ENCODE assay signal across 9 cellular contexts in genomic region chrX:7120578-7121219, GRCh38. TPM values are rescaled to one million over a fixed set of nuclear protein-coding genes. Genes with fewer than 3 reads are reported as not detected.
DNase-seq lines count a peak whose midpoint lies in the region; ATAC-seq and TF ChIP-seq lines count a peak whose summit lies in the region.
"Had no signal": no experiment of that assay in that cellular context is flagged by ENCODE, and none has a peak within 500 bp of the region (broad histone marks: within the 10 kb centered on the region; RNA-seq: fewer than 3 reads in every experiment).

No MANE protein-coding gene starts in this region.

- H3K9me3 ChIP-seq in esophagus squamous epithelium, result no peaks in the 10 kb centered on the region
- H3K9me3 ChIP-seq: upper lobe of left lung had no signal

- H3K36me3 ChIP-seq in esophagus squamous epithelium, result no peaks in the 10 kb centered on the region
- H3K36me3 ChIP-seq: upper lobe of left lung had no signal

- TF ChIP-seq CTCF in esophagus squamous epithelium (IDR thresholded peaks at IDR 0.05), result no peak

- ATAC-seq in GM21381 (IDR thresholded peaks at IDR 0.05; ENCODE audit: unreplicated experiment) (no peak), HG02981 (IDR thresholded peaks at IDR 0.05; ENCODE audit: unreplicated experiment) (no peak), GM18858 (IDR thresholded peaks at IDR 0.05; ENCODE audit: unreplicated experiment) (no peak)

- H3K4me1 ChIP-seq in esophagus squamous epithelium, result peaks cover 12 to 24% (median 20%) of the 10 kb centered on the region in 3 donors

- WGBS in esophagus squamous epithelium, 2 donors, result 29 to 37% methylated on average over 1 to 2 of the region's 2 CpGs

- intact Hi-C loops in esophagus squamous epithelium (cut with DNase I), result no loop called here

- DNase-seq in NCI-H1092 treated with DMSO at 0.1 percent for 48 hours (lab: John Stamatoyannopoulos, UW) (peak; percentile 42), NCI-H1092 (lab: John Stamatoyannopoulos, UW) (no peak), NCI-H69 (lab: John Stamatoyannopoulos, UW) (peak; percentile 87), esophagus squamous epithelium (lab: John Stamatoyannopoulos, UW) (no peak), smooth muscle cell of the brain vasculature (ENCODE audit: low read depth, low spot score) (peak; percentile 52)
- DNase-seq: upper lobe of left lung had no signal

- TF ChIP-seq POLR2A in esophagus squamous epithelium (IDR thresholded peaks at IDR 0.05), result no peak

- no peak overlapping the region for H3K4me3 ChIP-seq in esophagus squamous epithelium
- H3K4me3 ChIP-seq: upper lobe of left lung had no signal

- no peaks in the 10 kb centered on the region for H3K27me3 ChIP-seq in esophagus squamous epithelium
- H3K27me3 ChIP-seq: upper lobe of left lung had no signal

- H3K27ac ChIP-seq in esophagus squamous epithelium, result peak overlapping the region in 3 of 4 donors; percentile 5 to 60 (median 51)

RNA-seq across cellular contexts. Expression of gene STS, which starts 26.8 kb away (rescaled TPM):
- 1 to 10 TPM; 1.5 to 4.8 (median 2.3) TPM for total RNA-seq in esophagus squamous epithelium

RNA-seq across cellular contexts. Expression of gene PUDP, which starts 27.3 kb away (rescaled TPM):
- 10 to 100 TPM; 10.4 to 16.6 (median 11.5) TPM for total RNA-seq in esophagus squamous epithelium

Comparison
In these comparisons a context has a peak if more than half of its experiments do, and no peak if none do; other contexts are left out.
1. DNase-seq: peak in NCI-H1092 treated with DMSO at 0.1 percent for 48 hours (single experiment), NCI-H69 (single experiment) and smooth muscle cell of the brain vasculature (single experiment); none in NCI-H1092 (single experiment) and esophagus squamous epithelium (single experiment).